ENCODE assay signal across 1 cellular context in genomic region chr6:32190054-32190945, GRCh38.
A peak's percentile ranks its signal among the peaks of the same experiment; 100 is the strongest.
TF ChIP-seq lines count a peak whose summit lies in the region.

A gene with protein sequence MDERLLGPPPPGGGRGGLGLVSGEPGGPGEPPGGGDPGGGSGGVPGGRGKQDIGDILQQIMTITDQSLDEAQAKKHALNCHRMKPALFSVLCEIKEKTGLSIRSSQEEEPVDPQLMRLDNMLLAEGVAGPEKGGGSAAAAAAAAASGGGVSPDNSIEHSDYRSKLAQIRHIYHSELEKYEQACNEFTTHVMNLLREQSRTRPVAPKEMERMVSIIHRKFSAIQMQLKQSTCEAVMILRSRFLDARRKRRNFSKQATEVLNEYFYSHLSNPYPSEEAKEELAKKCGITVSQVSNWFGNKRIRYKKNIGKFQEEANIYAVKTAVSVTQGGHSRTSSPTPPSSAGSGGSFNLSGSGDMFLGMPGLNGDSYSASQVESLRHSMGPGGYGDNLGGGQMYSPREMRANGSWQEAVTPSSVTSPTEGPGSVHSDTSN (minus strand): TSS chr6:32190202. CDS start chr6:32189915, 287 bp downstream.

TF ChIP-seq in GM12878, 131 proteins besides CTCF, POLR2A, EP300 and RAD21 (continued from another document and continues in another):
- TF ChIP-seq CUX1 (IDR thresholded peaks at IDR 0.05; ENCODE audit: insufficient replicate concordance, low read depth, low read length) (no peak), CHD2 (IDR thresholded peaks at IDR 0.05; ENCODE audit: borderline replicate concordance, low read depth, low read length) (peak; percentile 90), IKZF2 (IDR thresholded peaks at IDR 0.05) (peak; percentile 93 to 96), SRF (IDR thresholded peaks at IDR 0.05; ENCODE audit: low read depth in 2 of 2, low read length in 2 of 2) (no peak), RAD51 (IDR thresholded peaks at IDR 0.05) (no peak), JUNB (IDR thresholded peaks at IDR 0.05) (no peak), ZNF274 (IDR thresholded peaks at IDR 0.05; ENCODE audit: insufficient read depth, insufficient read length) (no peak), PRDM15 (CRISPR knock-in tag; IDR thresholded peaks at IDR 0.05) (no peak), ATF2 (IDR thresholded peaks at IDR 0.05; ENCODE audit: low read length) (no peak), SUPT20H (IDR thresholded peaks at IDR 0.05; ENCODE audit: borderline replicate concordance, control insufficient read depth, low read depth, low read length) (no peak), WRNIP1 (IDR thresholded peaks at IDR 0.05; ENCODE audit: borderline replicate concordance, low read depth, low read length) (no peak), BCL11A (IDR thresholded peaks at IDR 0.05; ENCODE audit: low read depth, low read length) (peak; percentile 51; the same call in 1 of the 2 replicates), HDAC2 (IDR thresholded peaks at IDR 0.05) (no peak), ZNF384 (IDR thresholded peaks at IDR 0.05; ENCODE audit: borderline replicate concordance, low read depth, low read length) (no peak), LARP7 (IDR thresholded peaks at IDR 0.05) (no peak), ATF3 (IDR thresholded peaks at IDR 0.05; ENCODE audit: borderline replicate concordance, extremely low read depth, low read depth, low read length) (no peak), ZNF207 (IDR thresholded peaks at IDR 0.05; ENCODE audit: borderline replicate concordance) (no peak), CBX5 (IDR thresholded peaks at IDR 0.05; ENCODE audit: low read depth) (no peak)
- TF ChIP-seq, protein P1, sequence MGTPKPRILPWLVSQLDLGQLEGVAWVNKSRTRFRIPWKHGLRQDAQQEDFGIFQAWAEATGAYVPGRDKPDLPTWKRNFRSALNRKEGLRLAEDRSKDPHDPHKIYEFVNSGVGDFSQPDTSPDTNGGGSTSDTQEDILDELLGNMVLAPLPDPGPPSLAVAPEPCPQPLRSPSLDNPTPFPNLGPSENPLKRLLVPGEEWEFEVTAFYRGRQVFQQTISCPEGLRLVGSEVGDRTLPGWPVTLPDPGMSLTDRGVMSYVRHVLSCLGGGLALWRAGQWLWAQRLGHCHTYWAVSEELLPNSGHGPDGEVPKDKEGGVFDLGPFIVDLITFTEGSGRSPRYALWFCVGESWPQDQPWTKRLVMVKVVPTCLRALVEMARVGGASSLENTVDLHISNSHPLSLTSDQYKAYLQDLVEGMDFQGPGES (IDR thresholded peaks at IDR 0.05): no peak
- TF ChIP-seq, protein P2, sequence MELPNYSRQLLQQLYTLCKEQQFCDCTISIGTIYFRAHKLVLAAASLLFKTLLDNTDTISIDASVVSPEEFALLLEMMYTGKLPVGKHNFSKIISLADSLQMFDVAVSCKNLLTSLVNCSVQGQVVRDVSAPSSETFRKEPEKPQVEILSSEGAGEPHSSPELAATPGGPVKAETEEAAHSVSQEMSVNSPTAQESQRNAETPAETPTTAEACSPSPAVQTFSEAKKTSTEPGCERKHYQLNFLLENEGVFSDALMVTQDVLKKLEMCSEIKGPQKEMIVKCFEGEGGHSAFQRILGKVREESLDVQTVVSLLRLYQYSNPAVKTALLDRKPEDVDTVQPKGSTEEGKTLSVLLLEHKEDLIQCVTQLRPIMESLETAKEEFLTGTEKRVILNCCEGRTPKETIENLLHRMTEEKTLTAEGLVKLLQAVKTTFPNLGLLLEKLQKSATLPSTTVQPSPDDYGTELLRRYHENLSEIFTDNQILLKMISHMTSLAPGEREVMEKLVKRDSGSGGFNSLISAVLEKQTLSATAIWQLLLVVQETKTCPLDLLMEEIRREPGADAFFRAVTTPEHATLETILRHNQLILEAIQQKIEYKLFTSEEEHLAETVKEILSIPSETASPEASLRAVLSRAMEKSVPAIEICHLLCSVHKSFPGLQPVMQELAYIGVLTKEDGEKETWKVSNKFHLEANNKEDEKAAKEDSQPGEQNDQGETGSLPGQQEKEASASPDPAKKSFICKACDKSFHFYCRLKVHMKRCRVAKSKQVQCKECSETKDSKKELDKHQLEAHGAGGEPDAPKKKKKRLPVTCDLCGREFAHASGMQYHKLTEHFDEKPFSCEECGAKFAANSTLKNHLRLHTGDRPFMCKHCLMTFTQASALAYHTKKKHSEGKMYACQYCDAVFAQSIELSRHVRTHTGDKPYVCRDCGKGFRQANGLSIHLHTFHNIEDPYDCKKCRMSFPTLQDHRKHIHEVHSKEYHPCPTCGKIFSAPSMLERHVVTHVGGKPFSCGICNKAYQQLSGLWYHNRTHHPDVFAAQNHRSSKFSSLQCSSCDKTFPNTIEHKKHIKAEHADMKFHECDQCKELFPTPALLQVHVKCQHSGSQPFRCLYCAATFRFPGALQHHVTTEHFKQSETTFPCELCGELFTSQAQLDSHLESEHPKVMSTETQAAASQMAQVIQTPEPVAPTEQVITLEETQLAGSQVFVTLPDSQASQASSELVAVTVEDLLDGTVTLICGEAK (IDR thresholded peaks at IDR 0.05; ENCODE audit: borderline replicate concordance): peak; percentile 16; the same call in 1 of the 2 replicates
- TF ChIP-seq, protein P3, sequence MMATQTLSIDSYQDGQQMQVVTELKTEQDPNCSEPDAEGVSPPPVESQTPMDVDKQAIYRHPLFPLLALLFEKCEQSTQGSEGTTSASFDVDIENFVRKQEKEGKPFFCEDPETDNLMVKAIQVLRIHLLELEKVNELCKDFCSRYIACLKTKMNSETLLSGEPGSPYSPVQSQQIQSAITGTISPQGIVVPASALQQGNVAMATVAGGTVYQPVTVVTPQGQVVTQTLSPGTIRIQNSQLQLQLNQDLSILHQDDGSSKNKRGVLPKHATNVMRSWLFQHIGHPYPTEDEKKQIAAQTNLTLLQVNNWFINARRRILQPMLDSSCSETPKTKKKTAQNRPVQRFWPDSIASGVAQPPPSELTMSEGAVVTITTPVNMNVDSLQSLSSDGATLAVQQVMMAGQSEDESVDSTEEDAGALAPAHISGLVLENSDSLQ (IDR thresholded peaks at IDR 0.05): peak; percentile 73
- TF ChIP-seq, protein P4, sequence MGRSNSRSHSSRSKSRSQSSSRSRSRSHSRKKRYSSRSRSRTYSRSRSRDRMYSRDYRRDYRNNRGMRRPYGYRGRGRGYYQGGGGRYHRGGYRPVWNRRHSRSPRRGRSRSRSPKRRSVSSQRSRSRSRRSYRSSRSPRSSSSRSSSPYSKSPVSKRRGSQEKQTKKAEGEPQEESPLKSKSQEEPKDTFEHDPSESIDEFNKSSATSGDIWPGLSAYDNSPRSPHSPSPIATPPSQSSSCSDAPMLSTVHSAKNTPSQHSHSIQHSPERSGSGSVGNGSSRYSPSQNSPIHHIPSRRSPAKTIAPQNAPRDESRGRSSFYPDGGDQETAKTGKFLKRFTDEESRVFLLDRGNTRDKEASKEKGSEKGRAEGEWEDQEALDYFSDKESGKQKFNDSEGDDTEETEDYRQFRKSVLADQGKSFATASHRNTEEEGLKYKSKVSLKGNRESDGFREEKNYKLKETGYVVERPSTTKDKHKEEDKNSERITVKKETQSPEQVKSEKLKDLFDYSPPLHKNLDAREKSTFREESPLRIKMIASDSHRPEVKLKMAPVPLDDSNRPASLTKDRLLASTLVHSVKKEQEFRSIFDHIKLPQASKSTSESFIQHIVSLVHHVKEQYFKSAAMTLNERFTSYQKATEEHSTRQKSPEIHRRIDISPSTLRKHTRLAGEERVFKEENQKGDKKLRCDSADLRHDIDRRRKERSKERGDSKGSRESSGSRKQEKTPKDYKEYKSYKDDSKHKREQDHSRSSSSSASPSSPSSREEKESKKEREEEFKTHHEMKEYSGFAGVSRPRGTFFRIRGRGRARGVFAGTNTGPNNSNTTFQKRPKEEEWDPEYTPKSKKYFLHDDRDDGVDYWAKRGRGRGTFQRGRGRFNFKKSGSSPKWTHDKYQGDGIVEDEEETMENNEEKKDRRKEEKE (IDR thresholded peaks at IDR 0.05): no peak
- TF ChIP-seq, protein P5, sequence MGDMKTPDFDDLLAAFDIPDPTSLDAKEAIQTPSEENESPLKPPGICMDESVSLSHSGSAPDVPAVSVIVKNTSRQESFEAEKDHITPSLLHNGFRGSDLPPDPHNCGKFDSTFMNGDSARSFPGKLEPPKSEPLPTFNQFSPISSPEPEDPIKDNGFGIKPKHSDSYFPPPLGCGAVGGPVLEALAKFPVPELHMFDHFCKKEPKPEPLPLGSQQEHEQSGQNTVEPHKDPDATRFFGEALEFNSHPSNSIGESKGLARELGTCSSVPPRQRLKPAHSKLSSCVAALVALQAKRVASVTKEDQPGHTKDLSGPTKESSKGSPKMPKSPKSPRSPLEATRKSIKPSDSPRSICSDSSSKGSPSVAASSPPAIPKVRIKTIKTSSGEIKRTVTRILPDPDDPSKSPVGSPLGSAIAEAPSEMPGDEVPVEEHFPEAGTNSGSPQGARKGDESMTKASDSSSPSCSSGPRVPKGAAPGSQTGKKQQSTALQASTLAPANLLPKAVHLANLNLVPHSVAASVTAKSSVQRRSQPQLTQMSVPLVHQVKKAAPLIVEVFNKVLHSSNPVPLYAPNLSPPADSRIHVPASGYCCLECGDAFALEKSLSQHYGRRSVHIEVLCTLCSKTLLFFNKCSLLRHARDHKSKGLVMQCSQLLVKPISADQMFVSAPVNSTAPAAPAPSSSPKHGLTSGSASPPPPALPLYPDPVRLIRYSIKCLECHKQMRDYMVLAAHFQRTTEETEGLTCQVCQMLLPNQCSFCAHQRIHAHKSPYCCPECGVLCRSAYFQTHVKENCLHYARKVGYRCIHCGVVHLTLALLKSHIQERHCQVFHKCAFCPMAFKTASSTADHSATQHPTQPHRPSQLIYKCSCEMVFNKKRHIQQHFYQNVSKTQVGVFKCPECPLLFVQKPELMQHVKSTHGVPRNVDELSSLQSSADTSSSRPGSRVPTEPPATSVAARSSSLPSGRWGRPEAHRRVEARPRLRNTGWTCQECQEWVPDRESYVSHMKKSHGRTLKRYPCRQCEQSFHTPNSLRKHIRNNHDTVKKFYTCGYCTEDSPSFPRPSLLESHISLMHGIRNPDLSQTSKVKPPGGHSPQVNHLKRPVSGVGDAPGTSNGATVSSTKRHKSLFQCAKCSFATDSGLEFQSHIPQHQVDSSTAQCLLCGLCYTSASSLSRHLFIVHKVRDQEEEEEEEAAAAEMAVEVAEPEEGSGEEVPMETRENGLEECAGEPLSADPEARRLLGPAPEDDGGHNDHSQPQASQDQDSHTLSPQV (IDR thresholded peaks at IDR 0.05): no peak
